ENCODE assay signal across 1 cellular context in the genomic region with DNA sequence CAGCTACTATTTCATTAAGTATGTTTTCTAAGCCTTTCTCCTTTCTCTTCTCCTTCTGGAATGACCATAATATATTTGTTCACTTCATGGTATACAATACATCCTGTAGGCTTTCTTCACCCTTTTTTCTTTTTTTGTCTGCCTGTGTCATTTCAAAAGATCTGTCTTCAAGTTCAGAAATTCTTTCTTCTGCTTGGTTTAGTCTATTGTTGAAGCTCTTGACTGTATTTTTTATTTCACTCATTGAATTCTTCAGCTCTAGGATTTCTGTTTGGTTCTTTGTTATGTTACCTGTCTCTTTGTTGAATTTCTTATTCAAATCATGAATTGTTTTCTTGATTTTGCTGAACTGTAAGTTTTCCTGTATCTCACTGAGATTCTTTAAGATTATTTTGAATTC.
TF ChIP-seq lines count a peak whose summit lies in the region.

No MANE protein-coding gene starts in this region.

TF ChIP-seq in HCT116, 20 proteins besides CTCF, POLR2A, EP300 and RAD21 (continued from another document):
- no peak for TF ChIP-seq TCF7L2 (IDR thresholded peaks at IDR 0.05; ENCODE audit: borderline replicate concordance, extremely low read depth, insufficient read depth, insufficient read length)
